Comparison of ENCODE assay signal across 1 cellular context in genomic region chr1:25725482-25725881, GRCh38.
TF ChIP-seq lines count a peak whose summit lies in the region.

No MANE protein-coding gene starts in this region.

TF ChIP-seq in HepG2, 621 proteins besides CTCF, POLR2A, EP300 and RAD21 (continued from another document):
- TF ChIP-seq ZNF280D (CRISPR knock-in tag; IDR thresholded peaks at IDR 0.05) (no peak), SIX1 (CRISPR knock-in tag; IDR thresholded peaks at IDR 0.05; ENCODE audit: borderline replicate concordance) (no peak), TMF1 (CRISPR knock-in tag; IDR thresholded peaks at IDR 0.05; ENCODE audit: low read depth) (no peak), CHD2 (IDR thresholded peaks at IDR 0.05; ENCODE audit: low read depth, low read length) (no peak), ZNF318 (CRISPR knock-in tag; IDR thresholded peaks at IDR 0.05) (no peak), NCOR1 (IDR thresholded peaks at IDR 0.05; ENCODE audit: borderline replicate concordance, low read length) (no peak), GTF3A (CRISPR knock-in tag; conservative IDR thresholded peaks at IDR 0.05) (no peak)
